22 cellular contexts compared by ENCODE assay signal in the genomic region with DNA sequence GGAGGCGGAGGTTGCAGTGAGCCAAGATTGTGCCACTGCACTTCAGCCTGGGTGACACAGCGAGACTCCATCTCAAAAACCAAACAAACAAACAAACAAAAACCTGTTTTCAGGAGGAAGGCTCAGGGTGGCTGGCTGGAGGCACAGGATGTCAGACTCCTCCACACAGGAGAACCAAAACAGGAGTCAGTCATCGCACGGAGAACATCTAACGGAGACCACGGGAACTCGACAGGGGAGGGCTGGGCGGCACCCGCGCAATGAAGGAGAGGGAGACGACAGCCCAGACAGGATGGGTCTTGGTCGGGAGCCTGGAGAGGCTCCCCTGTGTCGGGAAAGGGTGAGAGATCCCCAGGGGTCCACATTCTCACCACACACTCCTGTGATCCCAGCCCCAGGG. TPM values are rescaled to one million over a fixed set of nuclear protein-coding genes. Genes with fewer than 3 reads are reported as not detected.
DNase-seq lines count a peak whose midpoint lies in the region; ATAC-seq and TF ChIP-seq lines count a peak whose summit lies in the region.
"Had no signal": no experiment of that assay in that cellular context is flagged by ENCODE, and none has a peak within 500 bp of the region (broad histone marks: within the 10 kb centered on the region; RNA-seq: fewer than 3 reads in every experiment).

No MANE protein-coding gene starts in this region.

- no peaks in the 10 kb centered on the region for H3K4me1 ChIP-seq in H9 (ENCODE audit: insufficient read depth, low read length)
- H3K4me1 ChIP-seq in osteoblast (ENCODE audit: insufficient read depth, low read length) = no peaks in the 10 kb centered on the region
- H3K4me1 ChIP-seq in upper lobe of right lung = no peaks in the 10 kb centered on the region
- H3K4me1 ChIP-seq: BE2C, BLaER1 had no signal

- H3K36me3 ChIP-seq in osteoblast (ENCODE audit: insufficient read depth, low read length) (peaks cover 17% of the 10 kb centered on the region), upper lobe of right lung (no peaks in the 10 kb centered on the region)
- H3K36me3 ChIP-seq: BE2C had no signal

- peak overlapping the region in 2 of 3 experiments; percentile 68 to 83; a peak in 2 of 7 replicates for H3K27ac Mint-ChIP-seq in H9
- H3K27ac Mint-ChIP-seq: CD14-positive monocyte; CD4-positive, alpha-beta memory T cell; CD4-positive, CD25-positive, alpha-beta regulatory T cell had no signal

- no peak overlapping the region for H2BK5ac ChIP-seq in H9 (ENCODE audit: insufficient read length, low read length)

- no peak overlapping the region for H3T11ph ChIP-seq in H9 (ENCODE audit: low read length)

- no peak overlapping the region for H3K18ac ChIP-seq in H9 (ENCODE audit: insufficient read length, low read depth, low read length)

- DNase-seq in H9 (no peak), left lobe of liver (ENCODE audit: low spot score) (peak; percentile 23), osteoblast (ENCODE audit: insufficient read length, low spot score, missing footprints) (peak; percentile 51), upper lobe of right lung (peak; percentile 27), iPS-NIHi11 (ENCODE audit: low spot score) (no peak), NCI-H128 (lab: John Stamatoyannopoulos, UW; ENCODE audit: unreplicated experiment) (no peak), NCI-H345 (lab: John Stamatoyannopoulos, UW) (no peak)
- DNase-seq in activated CD4-positive, alpha-beta T cell treated with anti-CD3 and anti-CD28 coated beads for 1 hour = no peak
- DNase-seq: 8988T; ACHN; BE2C; C1 segment of cervical spinal cord; CD4-positive, alpha-beta memory T cell; CD4-positive, CD25-positive, alpha-beta regulatory T cell; CD8-positive, alpha-beta memory T cell; COR-L47; DMS 273 treated with DMSO at 0.1 percent for 48 hours; DMS153; DMS79 treated with DMSO at 0.1 percent for 48 hours; GF-D8 had no signal

- H3K9ac ChIP-seq in H9 (ENCODE audit: extremely low read depth, insufficient read length, low read length) = no peak overlapping the region
- H3K9ac ChIP-seq: BLaER1 had no signal

- 0 out of 2 replicates have a peak overlapping the region, but pooled peaks have one; percentile 65 for H3K14ac ChIP-seq in H9 (ENCODE audit: insufficient read depth, low read length)

- peaks cover 2 to 7% of the 10 kb centered on the region in 2 experiments; a peak in 1 of 4 replicates for H3K4me1 Mint-ChIP-seq in H9
- H3K4me1 Mint-ChIP-seq: CD14-positive monocyte had no signal

- H3K27me3 ChIP-seq in H9 (ENCODE audit: insufficient read depth, low read length) (no peaks in the 10 kb centered on the region; the same call in 1 of the 2 replicates), osteoblast (ENCODE audit: insufficient read depth, low read length) (no peaks in the 10 kb centered on the region), upper lobe of right lung (no peaks in the 10 kb centered on the region)
- H3K27me3 ChIP-seq: BE2C, BLaER1 had no signal

- no peak overlapping the region for H3K23ac ChIP-seq in H9 (ENCODE audit: insufficient read length, low read depth, low read length)

- H3K27ac ChIP-seq in H9 (ENCODE audit: insufficient read length, low read depth, low read length) (no peak overlapping the region), osteoblast (ENCODE audit: low read depth, low read length) (no peak overlapping the region), upper lobe of right lung (no peak overlapping the region)
- H3K27ac ChIP-seq: BLaER1 had no signal

- H2BK120ac ChIP-seq in H9 (ENCODE audit: low read depth, low read length, poor library complexity, severe bottlenecking) = no peak overlapping the region

- H3K79me2 ChIP-seq in H9 (ENCODE audit: insufficient read depth, low read length) (no peaks in the 10 kb centered on the region), osteoblast (ENCODE audit: insufficient read depth, low read length) (no peaks in the 10 kb centered on the region)

- WGBS in H9 (ENCODE audit: extremely low coverage, insufficient read length, low lambda C conversion rate) = no CpG with 5 or more reads among the region's 13 CpGs

- no peak for ATAC-seq in left lobe of liver
- no peak for ATAC-seq in upper lobe of right lung

- H4K8ac ChIP-seq in H9 (replicated peaks; ENCODE audit: insufficient read length, low read depth, low read length) = no peak overlapping the region

- intact Hi-C loops in upper lobe of right lung (cut with DNase I) = no loop called here

- H3K56ac ChIP-seq in H9 (ENCODE audit: insufficient read length, low read depth, low read length) = no peak overlapping the region

- no peaks in the 10 kb centered on the region for H3K23me2 ChIP-seq in H9 (ENCODE audit: insufficient read length, low read depth, low read length, poor library complexity, severe bottlenecking)

- H3K4me3 Mint-ChIP-seq in H9 = no peak overlapping the region; a peak in 1 of 5 replicates
- H3K4me3 Mint-ChIP-seq: CD14-positive monocyte; CD4-positive, alpha-beta memory T cell; CD4-positive, CD25-positive, alpha-beta regulatory T cell; CD8-positive, alpha-beta memory T cell had no signal

- TF ChIP-seq CTCF in H9 (conservative IDR thresholded peaks at IDR 0.05) = no peak
- TF ChIP-seq CTCF in osteoblast (IDR thresholded peaks at IDR 0.05; ENCODE audit: extremely low read depth, low read depth, low read length) = no peak
- TF ChIP-seq CTCF in upper lobe of right lung (IDR thresholded peaks at IDR 0.05) = no peak

- H3K27me3 Mint-ChIP-seq in H9 (ENCODE audit: low read depth) = no peaks in the 10 kb centered on the region; the same call in 1 of the 2 replicates
- H3K27me3 Mint-ChIP-seq: CD4-positive, alpha-beta memory T cell; CD4-positive, CD25-positive, alpha-beta regulatory T cell; CD8-positive, alpha-beta memory T cell had no signal

- H3K9me3 ChIP-seq in H9 (ENCODE audit: control insufficient read depth, low read depth, low read length) (no peaks in the 10 kb centered on the region), osteoblast (ENCODE audit: low read depth, low read length) (peaks cover 3% of the 10 kb centered on the region), upper lobe of right lung (peaks cover 7% of the 10 kb centered on the region)
- H3K9me3 ChIP-seq: BE2C had no signal

- no peak overlapping the region for H3K4me2 ChIP-seq in H9 (ENCODE audit: insufficient read depth, insufficient read length, low read length)
- no peak overlapping the region for H3K4me2 ChIP-seq in osteoblast (ENCODE audit: insufficient read depth, low read length)
- H3K4me2 ChIP-seq: BLaER1 had no signal

- peaks cover 17 to 27% (median 21%) of the 10 kb centered on the region in 3 experiments for H3K36me3 Mint-ChIP-seq in H9 (ENCODE audit: insufficient read depth in 1 of 3, low read depth in 3 of 3)

- H3K4me3 ChIP-seq in osteoblast (ENCODE audit: insufficient read depth, low read length) (no peak overlapping the region), upper lobe of right lung (no peak overlapping the region)
- H3K4me3 ChIP-seq: BLaER1 had no signal

- no peak overlapping the region for H4K5ac ChIP-seq in H9 (ENCODE audit: insufficient read length, low read depth, low read length)

- no peak overlapping the region for H2AFZ ChIP-seq in H9 (ENCODE audit: low read length)
- no peak overlapping the region for H2AFZ ChIP-seq in osteoblast (ENCODE audit: low read length)

- H2BK20ac ChIP-seq in H9 (ENCODE audit: low read depth, low read length, poor library complexity, severe bottlenecking) = no peak overlapping the region

- H4K91ac ChIP-seq in H9 (ENCODE audit: insufficient read length, low read depth, low read length) = no peak overlapping the region

- H3K79me1 ChIP-seq in H9 (ENCODE audit: insufficient read depth, low read depth, low read length, poor library complexity, severe bottlenecking) = no peaks in the 10 kb centered on the region

- H2BK12ac ChIP-seq in H9 (ENCODE audit: insufficient read length, low read depth, low read length) = no peak overlapping the region

- H3K4ac ChIP-seq in H9 (ENCODE audit: low read depth, low read length) = no peak overlapping the region

- no peak overlapping the region for H2AK5ac ChIP-seq in H9 (ENCODE audit: insufficient read length, low read length)

- H2BK15ac ChIP-seq in H9 (ENCODE audit: low read depth, low read length) = no peak overlapping the region

- H4K20me1 ChIP-seq in H9 (ENCODE audit: control insufficient read depth, insufficient read depth, insufficient read length) (no peaks in the 10 kb centered on the region), osteoblast (ENCODE audit: insufficient read depth, low read length) (peaks cover 3% of the 10 kb centered on the region)
- H4K20me1 ChIP-seq: BLaER1 had no signal

- H3K9me3 Mint-ChIP-seq in H9 = peaks cover 15% of the 10 kb centered on the region in 2 experiments

RNA-seq across cellular contexts. Expression of a gene that starts 20.8 kb away (rescaled TPM):
- total RNA-seq in H9 (2021) = not detected in 2 replicates
- total RNA-seq in left lobe of liver = 11.4 TPM
- total RNA-seq in osteoblast = under 0.01 and 0.59 TPM in 2 replicates
- 0.46 TPM for total RNA-seq in upper lobe of right lung

Comparison
In these comparisons a context has a peak if more than half of its experiments do, and no peak if none do; other contexts are left out.
1. DNase-seq: peak in left lobe of liver (single experiment), osteoblast (single experiment) and upper lobe of right lung (single experiment); none in H9 (single experiment), iPS-NIHi11 (single experiment), activated CD4-positive, alpha-beta T cell treated with anti-CD3 and anti-CD28 coated beads for 1 hour (single experiment), NCI-H128 (single experiment) and NCI-H345 (single experiment).